Comparison of ENCODE assay signal across 8 cellular contexts in genomic region chr14:75427126-75427481, GRCh38. TPM values are rescaled to one million over a fixed set of nuclear protein-coding genes. Genes with fewer than 3 reads are reported as not detected.
DNase-seq lines count a peak whose midpoint lies in the region; ATAC-seq, FAIRE-seq and TF ChIP-seq lines count a peak whose summit lies in the region.

No MANE protein-coding gene starts in this region.

- H4K20me1 ChIP-seq in keratinocyte (ENCODE audit: control insufficient read depth, extremely low read depth, insufficient read depth, low read length), result peaks cover 9% of the 10 kb centered on the region

- TF ChIP-seq POLR2A in suprapubic skin (IDR thresholded peaks at IDR 0.05), result no peak

- peak; percentile 8 for ATAC-seq in GM18861 (IDR thresholded peaks at IDR 0.05; ENCODE audit: unreplicated experiment)
- ATAC-seq in HG03039 (IDR thresholded peaks at IDR 0.05; ENCODE audit: unreplicated experiment), result peak; percentile 26

- H3K36me3 ChIP-seq in keratinocyte (ENCODE audit: control insufficient read depth in 2 of 2, extremely low read depth in 1 of 2, insufficient read depth in 2 of 2, low read length in 2 of 2), result peaks cover 0 to 7% of the 10 kb centered on the region in 2 experiments
- H3K36me3 ChIP-seq in suprapubic skin, result no peaks in the 10 kb centered on the region

- peak overlapping the region; percentile 69 for H3K4me2 ChIP-seq in keratinocyte (ENCODE audit: control insufficient read depth, extremely low read depth, insufficient read depth, low read depth, low read length)

- H3K4me1 ChIP-seq in keratinocyte (ENCODE audit: control insufficient read depth, extremely low read depth, insufficient read depth, low read length), result peaks cover 20% of the 10 kb centered on the region
- H3K4me1 ChIP-seq in suprapubic skin, result peaks cover 43% of the 10 kb centered on the region

- H3K9me1 ChIP-seq in keratinocyte (ENCODE audit: control insufficient read depth, extremely low read depth, insufficient read depth, low read length), result no peaks in the 10 kb centered on the region

- no peak for DNase-seq in keratinocyte (ENCODE audit: low read depth, low spot score)
- peak in 1 of 2 donors; percentile 73 for DNase-seq in suprapubic skin (ENCODE audit: low spot score in 2 of 2)
- DNase-seq in GDM1 (lab: John Stamatoyannopoulos, UW), result no peak
- DNase-seq in T-helper 9 cell, result no peak
- DNase-seq in DMS53 (lab: John Stamatoyannopoulos, UW), result no peak

- TF ChIP-seq EP300 in suprapubic skin (IDR thresholded peaks at IDR 0.05), result no peak

- dilution Hi-C loops in keratinocyte (cut with MboI; ENCODE audit: extremely low pct_ligation_motif_present, low sequenced_read_pairs), result no loop called here

- peak overlapping the region in 2 of 3 experiments; percentile 54 to 68 for H3K4me3 ChIP-seq in keratinocyte (ENCODE audit: control insufficient read depth in 2 of 3, extremely low read depth in 1 of 3, insufficient read depth in 2 of 3, low read depth in 1 of 3, low read length in 3 of 3)
- H3K4me3 ChIP-seq in suprapubic skin, result peak overlapping the region; percentile 81

- 70% methylated on average over 6 of the region's 15 CpGs for WGBS in suprapubic skin

- no peak overlapping the region for H2AFZ ChIP-seq in keratinocyte (ENCODE audit: control insufficient read depth, low read length)

- TF ChIP-seq CTCF in keratinocyte (optimal IDR thresholded peaks at IDR 0.05 in 1 of 3, IDR thresholded peaks at IDR 0.05 in 1 of 3, conservative IDR thresholded peaks at IDR 0.05 in 1 of 3; ENCODE audit: extremely low read depth in 1 of 3, insufficient read depth in 2 of 3, low read length in 3 of 3) (no peak), suprapubic skin (IDR thresholded peaks at IDR 0.05) (no peak)

- FAIRE-seq in keratinocyte (lab: Jason Lieb, UNC), result no peak

- H3K27ac ChIP-seq in angular gyrus (ENCODE audit: low read depth, low read length) (peak overlapping the region; percentile 95), keratinocyte (ENCODE audit: control insufficient read depth, insufficient read depth, low read length) (no peak overlapping the region), suprapubic skin (peak overlapping the region; percentile 84)

- peaks cover 15% of the 10 kb centered on the region for H3K79me2 ChIP-seq in keratinocyte (ENCODE audit: control insufficient read depth, insufficient read depth, low read length)

- no peaks in the 10 kb centered on the region for H3K27me3 ChIP-seq in keratinocyte (ENCODE audit: control insufficient read depth, extremely low read depth, insufficient read depth, low read length)
- H3K27me3 ChIP-seq in suprapubic skin, result no peaks in the 10 kb centered on the region

- H3K9ac ChIP-seq in keratinocyte (ENCODE audit: control insufficient read depth, extremely low read depth, insufficient read depth, low read length), result peak overlapping the region; percentile 59

- H3K9me3 ChIP-seq in keratinocyte (ENCODE audit: control insufficient read depth, low read depth, low read length) (no peaks in the 10 kb centered on the region), suprapubic skin (no peaks in the 10 kb centered on the region)

RNA-seq across cellular contexts. Expression of gene JDP2, which starts 0.7 kb away (rescaled TPM):
- polyA plus RNA-seq in keratinocyte, result 9.5 to 16.1 TPM (median 13.5 TPM) in 3 replicates
- 21.5 TPM for polyA plus RNA-seq in keratinocyte (2011; ENCODE audit: low read depth)
- 9.2 and 17.5 TPM in 2 replicates for polyA plus RNA-seq in keratinocyte (2011; cell fraction: cytosol; rRNA removed)
- 12.7 and 13.0 TPM in 2 replicates for polyA plus RNA-seq in keratinocyte (2011; cell fraction: nucleus; rRNA removed)
- 8.4 and 15.7 TPM in 2 replicates for polyA plus RNA-seq in keratinocyte (2012; ENCODE audit: low replicate concordance)
- 3.4 to 14.2 TPM (median 5.3 TPM) in 3 replicates for polyA minus RNA-seq in keratinocyte
- 18.2 TPM for polyA minus RNA-seq in keratinocyte (2011; cell fraction: cytosol; rRNA and poly(A)+ RNA removed)
- 3.7 and 5.3 TPM in 2 replicates for polyA minus RNA-seq in keratinocyte (2011; cell fraction: nucleus; rRNA and poly(A)+ RNA removed)
- total RNA-seq in suprapubic skin, result 10 to 100 TPM; 36.0 to 72.7 (median 50.4) TPM
